ENCODE assay signal across 22 cellular contexts in the genomic region with DNA sequence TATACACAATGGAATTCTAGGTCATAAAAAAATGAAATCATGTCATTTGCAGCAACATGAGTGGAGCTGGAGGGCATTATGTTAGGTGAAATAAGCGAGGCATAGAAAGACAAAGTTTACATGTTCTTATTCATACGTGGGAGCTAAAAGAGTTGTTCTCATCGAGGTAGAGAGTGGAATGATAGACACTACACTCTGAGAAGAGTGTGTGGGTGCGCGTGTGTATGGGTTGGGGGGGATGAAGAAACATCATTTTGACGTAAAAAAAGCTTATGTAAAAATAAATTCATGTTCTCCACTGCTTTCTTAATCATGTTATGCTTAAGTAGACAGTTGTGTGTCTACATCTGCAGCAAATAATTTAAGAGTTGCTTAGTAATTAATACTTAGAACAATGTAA.
A peak's percentile ranks its signal among the peaks of the same experiment; 100 is the strongest.
DNase-seq lines count a peak whose midpoint lies in the region.
"Had no signal": no experiment of that assay in that cellular context is flagged by ENCODE, and none has a peak within 500 bp of the region (broad histone marks: within the 10 kb centered on the region; RNA-seq: fewer than 3 reads in every experiment).

No MANE protein-coding gene starts in this region.

- DNase-seq in putamen (ENCODE audit: low spot score) (peak; percentile 28), NCI-H69 (lab: John Stamatoyannopoulos, UW) (no peak)
- DNase-seq: 8988T; ACHN; AML-193; BE2C; C1 segment of cervical spinal cord; Caco-2; Calu3; CD4-positive, alpha-beta memory T cell; CD4-positive, alpha-beta T cell; CD4-positive, CD25-positive, alpha-beta regulatory T cell; CD8-positive, alpha-beta memory T cell; CD8-positive, alpha-beta T cell; COR-L47; DMS 273 treated with DMSO at 0.1 percent for 48 hours; DMS153; DMS53; DMS79; DMS79 treated with DMSO at 0.1 percent for 48 hours; DND-41; EL had no signal
